Comparison of ENCODE assay signal across 9 cellular contexts in genomic region chr12:96236221-96236822, GRCh38. TPM values are rescaled to one million over a fixed set of nuclear protein-coding genes. Genes with fewer than 3 reads are reported as not detected.
DNase-seq lines count a peak whose midpoint lies in the region; ATAC-seq, FAIRE-seq and TF ChIP-seq lines count a peak whose summit lies in the region.
"Had no signal": no experiment of that assay in that cellular context is flagged by ENCODE, and none has a peak within 500 bp of the region (broad histone marks: within the 10 kb centered on the region; RNA-seq: fewer than 3 reads in every experiment).

No MANE protein-coding gene starts in this region.

- H3K27me3 ChIP-seq in HepG2 (ENCODE audit: control insufficient read depth in 1 of 2, insufficient read depth in 2 of 2, low read length in 2 of 2) (no peaks in the 10 kb centered on the region), tibial artery (peaks cover 0 to 7% of the 10 kb centered on the region in 2 donors)

- peaks cover 19% of the 10 kb centered on the region for H3K36me3 Mint-ChIP-seq in activated naive CD4-positive, alpha-beta T cell treated with anti-CD3 and anti-CD28 coated beads for 36 hours (ENCODE audit: low read depth)

- H3K27ac ChIP-seq in HepG2 (ENCODE audit: extremely low read length, insufficient read depth, low read length) (no peak overlapping the region), tibial artery (peak overlapping the region; percentile 52 to 65)

- in situ Hi-C loops in HepG2 (cut with HindIII; ENCODE audit: extremely low pct_ligation_motif_present, low pct_unique_long_range_greater_than_20kb) = no loop called here
- in situ Hi-C loops in ACHN (cut with HindIII; ENCODE audit: low pct_ligation_motif_present, low pct_unique_long_range_greater_than_20kb, low sequenced_read_pairs) = no loop called here

- no peak for TF ChIP-seq CTCF in HepG2 (CRISPR knock-in tag; IDR thresholded peaks at IDR 0.05)
- no peak for TF ChIP-seq CTCF in tibial artery (IDR thresholded peaks at IDR 0.05)

- ATAC-seq in HepG2 (no peak), GM18502 (IDR thresholded peaks at IDR 0.05; ENCODE audit: poor library complexity, unreplicated experiment) (no peak)

- WGBS in HepG2 (ENCODE audit: low lambda C conversion rate) = 72% methylated on average over 14 of the region's 18 CpGs

- H3K4me2 ChIP-seq in HepG2 (ENCODE audit: low read depth, low read length) = no peak overlapping the region

- FAIRE-seq in HepG2 (lab: Jason Lieb, UNC) = no peak
- FAIRE-seq: islet of Langerhans had no signal

- BruUV-seq in HepG2 (replicated peaks; lab: Mats Ljungman, UMichigan) = no TSS peak

- H3K4me1 ChIP-seq in HepG2 (ENCODE audit: insufficient read depth, low read length) = peaks cover 7% of the 10 kb centered on the region
- peaks cover 0 to 59% (median 45%) of the 10 kb centered on the region in 4 donors for H3K4me1 ChIP-seq in tibial artery

- TF ChIP-seq POLR2A in HepG2 (IDR thresholded peaks at IDR 0.05; ENCODE audit: insufficient read depth in 1 of 2, low read depth in 2 of 2, low read length in 2 of 2) = no peak

- no peak overlapping the region for H2AFZ ChIP-seq in HepG2 (ENCODE audit: low read length)

- no peak for TF ChIP-seq RAD21 in HepG2 (CRISPR knock-in tag; IDR thresholded peaks at IDR 0.05)

- H3K9me3 Mint-ChIP-seq in activated naive CD4-positive, alpha-beta T cell treated with anti-CD3 and anti-CD28 coated beads for 36 hours = no peaks in the 10 kb centered on the region

- peaks cover 56% of the 10 kb centered on the region for H3K4me1 Mint-ChIP-seq in activated naive CD4-positive, alpha-beta T cell treated with anti-CD3 and anti-CD28 coated beads for 36 hours (ENCODE audit: low read depth)

- CTCF ChIA-PET in activated naive CD4-positive, alpha-beta T cell treated with anti-CD3 and anti-CD28 coated beads for 36 hours (lab: Charles Lee) = interaction anchor here (1.1 to 1.3 kb wide), 2 partner anchors 120 to 281 kb away, joined by 3 read pairs; no protein-coding TSS in a partner anchor
- CTCF ChIA-PET in HepG2 (lab: Yijun Ruan, JAX; ENCODE audit: low intra/inter-chr PET ratio, low total read pairs) = no interaction called here

- no peaks in the 10 kb centered on the region for H3K79me2 ChIP-seq in HepG2 (ENCODE audit: insufficient read depth, low read length)

- H3K4me3 ChIP-seq in HepG2 (replicated peaks in 1 of 3; ENCODE audit: insufficient read depth in 1 of 3, low read depth in 2 of 3, low read length in 3 of 3) = no peak overlapping the region
- no peak overlapping the region for H3K4me3 ChIP-seq in tibial artery

- H3K9ac ChIP-seq in HepG2 (ENCODE audit: insufficient read depth, low read depth, low read length) = no peak overlapping the region

- DNase-seq in activated naive CD4-positive, alpha-beta T cell treated with anti-CD3 and anti-CD28 coated beads for 36 hours = peak; percentile 51
- no peak for DNase-seq in activated naive CD4-positive, alpha-beta T cell treated with anti-CD3 and anti-CD28 coated beads, Interleukin-2, amount 50 U/mL, for 16 hours
- DNase-seq in astrocyte of the hippocampus (ENCODE audit: low read depth, low spot score) = peak; percentile 84
- no peak for DNase-seq in HepG2 (ENCODE audit: low spot score)
- DNase-seq in tibial artery = peak; percentile 54 to 82
- DNase-seq in NCI-H748 treated with DMSO at 0.1 percent for 48 hours (lab: John Stamatoyannopoulos, UW) = no peak
- no peak for DNase-seq in ACHN

- no peak for TF ChIP-seq EP300 in HepG2 (IDR thresholded peaks at IDR 0.05; ENCODE audit: low read depth in 2 of 2, low read length in 2 of 2)
- no peak for TF ChIP-seq EP300 in HepG2 (CRISPR knock-in tag; IDR thresholded peaks at IDR 0.05; ENCODE audit: borderline replicate concordance)

- no peaks in the 10 kb centered on the region for H3K36me3 ChIP-seq in HepG2 (replicated peaks in 1 of 2; ENCODE audit: control insufficient read depth in 1 of 2, insufficient read depth in 2 of 2, low read length in 2 of 2)
- no peaks in the 10 kb centered on the region for H3K36me3 ChIP-seq in tibial artery

- POLR2A ChIA-PET in HepG2 (lab: Yijun Ruan, JAX) = no interaction called here

- no peak overlapping the region for H3K4me3 Mint-ChIP-seq in activated naive CD4-positive, alpha-beta T cell treated with anti-CD3 and anti-CD28 coated beads for 36 hours

- intact Hi-C loops in activated naive CD4-positive, alpha-beta T cell treated with anti-CD3 and anti-CD28 coated beads for 36 hours (cut with micrococcal nuclease) = loop anchor here (2.0 kb wide), 2 partner anchors 42 to 280 kb away; partner anchors contain the start of gene ELK3
- intact Hi-C loops in HepG2 (cut with micrococcal nuclease; ENCODE audit: unreplicated experiment) (no loop called here), tibial artery (cut with DNase I; ENCODE audit: low total_unique reads) (loop anchor here (10.0 kb wide), 1 partner anchor 158 kb away; no protein-coding TSS in a partner anchor)

- H4K20me1 ChIP-seq in HepG2 (ENCODE audit: insufficient read depth, low read length) = no peaks in the 10 kb centered on the region

- no peak overlapping the region for H3K27ac Mint-ChIP-seq in activated naive CD4-positive, alpha-beta T cell treated with anti-CD3 and anti-CD28 coated beads for 36 hours

- no peaks in the 10 kb centered on the region for H3K27me3 Mint-ChIP-seq in activated naive CD4-positive, alpha-beta T cell treated with anti-CD3 and anti-CD28 coated beads for 36 hours (ENCODE audit: low read depth)

- H3K9me3 ChIP-seq in HepG2 (ENCODE audit: low read length) (no peaks in the 10 kb centered on the region), tibial artery (no peaks in the 10 kb centered on the region)

TF ChIP-seq in HepG2, 621 proteins besides CTCF, POLR2A, EP300 and RAD21:
- TF ChIP-seq ZNF768 (CRISPR knock-in tag; IDR thresholded peaks at IDR 0.05) (peak; percentile 66), JUN (CRISPR knock-in tag; IDR thresholded peaks at IDR 0.05) (no peak), ATAD3A (CRISPR knock-in tag; IDR thresholded peaks at IDR 0.05) (no peak), ZNF12 (CRISPR knock-in tag; IDR thresholded peaks at IDR 0.05) (peak; percentile 72)

RNA-seq across cellular contexts. Expression of gene ELK3, which starts 42.1 kb away (rescaled TPM):
- 10 to 100 TPM; 11.4 to 14.1 TPM for total RNA-seq in activated naive CD4-positive, alpha-beta T cell treated with anti-CD3 and anti-CD28 coated beads for 36 hours
- total RNA-seq in HepG2 (2016; rRNA removed; fragmentation: Illumina TruSeq; extraction: Trizol) = 3.0 and 3.2 TPM in 2 replicates
- total RNA-seq in HepG2 (2016; cell fraction: cytosol; rRNA removed; fragmentation: Illumina TruSeq; extraction: Trizol; ENCODE audit: low read depth) = 1.2 and 1.3 TPM in 2 replicates
- total RNA-seq in HepG2 (2016; cell fraction: insoluble cytoplasmic fraction; rRNA removed; fragmentation: Illumina TruSeq; extraction: Trizol) = 2.3 and 2.7 TPM in 2 replicates
- total RNA-seq in HepG2 (2016; cell fraction: membrane; rRNA removed; fragmentation: Illumina TruSeq; extraction: Trizol) = 4.8 and 5.0 TPM in 2 replicates
- 2.7 and 3.9 TPM in 2 replicates for total RNA-seq in HepG2 (2016; cell fraction: nucleus; rRNA removed; fragmentation: Illumina TruSeq; extraction: Trizol)
- polyA plus RNA-seq in HepG2 (2011; rRNA removed) = 2.4 and 2.9 TPM in 2 replicates
- polyA plus RNA-seq in HepG2 (2011; cell fraction: cytosol; rRNA removed) = 1.5 and 2.1 TPM in 2 replicates
- polyA plus RNA-seq in HepG2 (2011; cell fraction: nucleus; rRNA removed) = 1.2 and 2.1 TPM in 2 replicates
- 1.8 and 2.5 TPM in 2 replicates for polyA plus RNA-seq in HepG2 (2012)
- polyA plus RNA-seq in HepG2 (2016; cell fraction: cytosol; fragmentation: Illumina TruSeq; extraction: Trizol; ENCODE audit: low read depth) = 1.5 and 2.0 TPM in 2 replicates
- 4.0 and 4.7 TPM in 2 replicates for polyA plus RNA-seq in HepG2 (2016; cell fraction: insoluble cytoplasmic fraction; fragmentation: Illumina TruSeq; extraction: Trizol; ENCODE audit: low read depth)
- polyA plus RNA-seq in HepG2 (2016; cell fraction: membrane; fragmentation: Illumina TruSeq; extraction: Trizol; ENCODE audit: low read depth) = 3.8 and 4.8 TPM in 2 replicates
- 3.9 and 4.5 TPM in 2 replicates for polyA plus RNA-seq in HepG2 (2016; cell fraction: nucleus; fragmentation: Illumina TruSeq; extraction: Trizol; ENCODE audit: insufficient read depth, low read depth)
- polyA minus RNA-seq in HepG2 (2011; rRNA and poly(A)+ RNA removed; ENCODE audit: low replicate concordance) = 5.5 and 9.6 TPM in 2 replicates
- polyA minus RNA-seq in HepG2 (2011; cell fraction: cytosol; rRNA and poly(A)+ RNA removed) = 3.2 and 3.3 TPM in 2 replicates
- 2.6 and 2.7 TPM in 2 replicates for polyA minus RNA-seq in HepG2 (2011; cell fraction: nucleus; rRNA and poly(A)+ RNA removed)

Comparison
In these comparisons a context has a peak if more than half of its experiments do, and no peak if none do; other contexts are left out.
1. DNase-seq: peak in activated naive CD4-positive, alpha-beta T cell treated with anti-CD3 and anti-CD28 coated beads for 36 hours (single experiment), astrocyte of the hippocampus (single experiment) and tibial artery (2 of 2); none in activated naive CD4-positive, alpha-beta T cell treated with anti-CD3 and anti-CD28 coated beads, Interleukin-2, amount 50 U/mL, for 16 hours (single experiment), HepG2 (single experiment), NCI-H748 treated with DMSO at 0.1 percent for 48 hours (single experiment) and ACHN (single experiment).